In the genomic region with DNA sequence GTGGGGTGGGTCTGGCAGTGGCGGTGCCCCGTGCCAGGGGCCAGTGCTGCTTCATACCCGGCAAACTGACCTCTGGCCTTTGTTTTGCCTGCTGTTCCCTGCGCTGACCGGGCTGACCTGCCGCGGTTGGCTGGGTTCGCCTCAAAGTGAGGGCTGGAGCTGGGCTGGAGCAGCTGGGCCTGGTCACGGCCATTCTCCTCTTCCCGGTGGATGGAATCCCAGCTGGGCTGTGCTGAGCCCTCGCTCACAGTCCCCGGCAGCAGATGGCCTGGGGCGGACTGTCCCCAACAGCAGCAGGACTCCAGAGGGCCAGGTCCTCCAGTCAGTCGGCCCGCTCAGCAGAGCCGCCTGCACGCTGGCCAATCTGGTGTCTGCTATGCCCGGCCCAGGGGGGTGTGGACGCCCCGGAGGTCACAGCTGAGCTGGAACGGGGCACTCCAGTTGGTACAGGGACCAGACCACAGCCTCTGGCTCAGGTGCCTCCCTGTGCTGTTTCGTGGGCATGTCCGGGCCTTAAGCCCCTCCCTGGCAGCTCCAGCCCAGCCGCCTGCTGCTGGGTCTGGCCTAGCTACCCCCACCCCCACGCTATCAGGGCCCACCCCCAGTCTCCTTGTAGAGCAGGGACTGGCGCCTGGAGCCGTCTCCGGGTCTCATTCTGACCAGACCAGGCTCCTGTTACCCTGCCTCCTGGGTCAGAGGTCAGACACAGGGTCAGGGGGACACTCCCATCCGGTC, we compare ENCODE assay signal across 1 cellular context.
TF ChIP-seq lines count a peak whose summit lies in the region.

No MANE protein-coding gene starts in this region.

TF ChIP-seq in K562, 482 proteins besides CTCF, POLR2A, EP300 and RAD21:
- TF ChIP-seq EP400 (IDR thresholded peaks at IDR 0.05) (no peak), GABPB1 (CRISPR knock-in tag; IDR thresholded peaks at IDR 0.05) (0 out of 2 replicates have a peak, but pooled peaks have one; percentile 38), NCOR1 (IDR thresholded peaks at IDR 0.05) (peak; percentile 65), POLR2AphosphoS5 (IDR thresholded peaks at IDR 0.05; ENCODE audit: control insufficient read depth, insufficient read depth, low read depth, low read length) (peak; percentile 21; the same call in 1 of the 2 replicates), ZBTB7A (IDR thresholded peaks at IDR 0.05; ENCODE audit: borderline replicate concordance, control insufficient read depth, low read depth, low read length) (peak; percentile 69; the same call in 1 of the 2 replicates), ZNF384 (IDR thresholded peaks at IDR 0.05; ENCODE audit: low read depth, low read length) (no peak), HNRNPL (IDR thresholded peaks at IDR 0.05; ENCODE audit: low read depth, low read length) (no peak), YY1 (IDR thresholded peaks at IDR 0.05; ENCODE audit: borderline replicate concordance in 1 of 3, control insufficient read depth in 1 of 3, extremely low read depth in 1 of 3, insufficient read depth in 3 of 3, insufficient read length in 1 of 3, insufficient replicate concordance in 2 of 3, low read depth in 1 of 3, low read length in 2 of 3) (peak in 1 of 3 experiments; percentile 9), NR2C2 (CRISPR knock-in tag; IDR thresholded peaks at IDR 0.05) (no peak), NR2C2 (tag; IDR thresholded peaks at IDR 0.05) (peak; percentile 72; the same call in 1 of the 2 replicates), NFE2 (IDR thresholded peaks at IDR 0.05; ENCODE audit: low read depth) (no peak), NR2C1 (IDR thresholded peaks at IDR 0.05) (peak; percentile 92), NR2C1 (tag; IDR thresholded peaks at IDR 0.05) (peak; percentile 94; the same call in 1 of the 2 replicates), RBM22 (IDR thresholded peaks at IDR 0.05; ENCODE audit: low read depth, low read length, poor library complexity, severe bottlenecking) (peak; percentile 27)
- TF ChIP-seq, protein P1, sequence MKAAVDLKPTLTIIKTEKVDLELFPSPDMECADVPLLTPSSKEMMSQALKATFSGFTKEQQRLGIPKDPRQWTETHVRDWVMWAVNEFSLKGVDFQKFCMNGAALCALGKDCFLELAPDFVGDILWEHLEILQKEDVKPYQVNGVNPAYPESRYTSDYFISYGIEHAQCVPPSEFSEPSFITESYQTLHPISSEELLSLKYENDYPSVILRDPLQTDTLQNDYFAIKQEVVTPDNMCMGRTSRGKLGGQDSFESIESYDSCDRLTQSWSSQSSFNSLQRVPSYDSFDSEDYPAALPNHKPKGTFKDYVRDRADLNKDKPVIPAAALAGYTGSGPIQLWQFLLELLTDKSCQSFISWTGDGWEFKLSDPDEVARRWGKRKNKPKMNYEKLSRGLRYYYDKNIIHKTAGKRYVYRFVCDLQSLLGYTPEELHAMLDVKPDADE (conservative IDR thresholded peaks at IDR 0.05; ENCODE audit: control insufficient read depth, low read depth, low read length): peak; percentile 44; the same call in 1 of the 2 replicates
- TF ChIP-seq, protein P2, sequence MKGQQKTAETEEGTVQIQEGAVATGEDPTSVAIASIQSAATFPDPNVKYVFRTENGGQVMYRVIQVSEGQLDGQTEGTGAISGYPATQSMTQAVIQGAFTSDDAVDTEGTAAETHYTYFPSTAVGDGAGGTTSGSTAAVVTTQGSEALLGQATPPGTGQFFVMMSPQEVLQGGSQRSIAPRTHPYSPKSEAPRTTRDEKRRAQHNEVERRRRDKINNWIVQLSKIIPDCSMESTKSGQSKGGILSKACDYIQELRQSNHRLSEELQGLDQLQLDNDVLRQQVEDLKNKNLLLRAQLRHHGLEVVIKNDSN (CRISPR knock-in tag; IDR thresholded peaks at IDR 0.05): no peak
